8 cellular contexts compared by ENCODE assay signal in the genomic region with DNA sequence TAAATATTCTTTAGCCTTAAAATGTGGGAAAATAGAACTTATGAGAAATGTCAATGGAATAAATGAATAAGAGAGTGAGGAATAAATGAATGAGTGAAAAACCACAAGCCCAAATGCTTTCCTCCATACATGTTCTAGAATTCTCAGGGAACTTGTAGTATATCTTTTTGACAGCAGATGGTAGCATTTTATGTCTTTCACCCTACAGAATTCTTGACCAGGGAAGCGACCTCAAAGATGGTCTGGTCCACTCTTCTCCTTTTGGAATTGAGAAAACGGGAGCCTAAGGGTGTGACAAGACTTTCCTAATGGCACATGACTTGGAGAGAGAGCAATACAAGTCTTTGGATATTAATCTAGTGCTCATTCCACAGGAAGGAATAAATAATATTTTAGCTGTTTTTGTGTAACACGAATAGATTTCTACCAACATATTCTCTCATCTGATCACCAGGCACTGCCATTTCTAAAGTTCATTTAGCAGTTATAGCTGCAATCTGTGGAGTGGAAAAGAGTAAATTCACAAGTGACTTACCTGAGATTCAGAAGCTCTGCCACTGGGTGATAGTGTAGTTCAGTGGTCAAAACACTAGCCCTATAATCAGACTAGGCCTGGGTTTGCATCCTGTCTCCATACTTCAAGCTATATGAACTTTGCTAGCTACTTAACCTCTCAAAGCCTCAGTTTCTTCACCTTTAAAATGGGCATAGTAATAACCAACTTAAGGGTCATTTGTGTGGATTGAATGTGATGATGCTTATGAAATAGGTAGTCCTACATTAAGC. TPM values are rescaled to one million over a fixed set of nuclear protein-coding genes. Genes with fewer than 3 reads are reported as not detected.
A peak's percentile ranks its signal among the peaks of the same experiment; 100 is the strongest.
DNase-seq lines count a peak whose midpoint lies in the region; ATAC-seq and TF ChIP-seq lines count a peak whose summit lies in the region.

No MANE protein-coding gene starts in this region.

- peak overlapping the region; percentile 48 for H3K27ac Mint-ChIP-seq in activated CD4-positive, alpha-beta memory T cell treated with anti-CD3 and anti-CD28 coated beads for 36 hours
- no peak overlapping the region for H3K27ac Mint-ChIP-seq in activated CD4-positive, alpha-beta memory T cell treated with anti-CD3 and anti-CD28 coated beads, Interleukin-2, amount 10 ng/mL, durations not matched to agents 7 days and 5 days
- H3K27ac Mint-ChIP-seq in activated naive CD4-positive, alpha-beta T cell treated with anti-CD3 and anti-CD28 coated beads, Interleukin-2, amount 50 U/mL, for 72 hours, result peak overlapping the region in 1 of 2 donors; percentile 67
- no peak overlapping the region for H3K27ac Mint-ChIP-seq in type B pancreatic cell

- intact Hi-C loops in activated CD4-positive, alpha-beta memory T cell treated with anti-CD3 and anti-CD28 coated beads for 36 hours (cut with micrococcal nuclease), result loop anchor here (1.0 to 2.0 kb wide), 5 partner anchors 15 to 193 kb away; partner anchors contain the start of genes F5, METTL18 and SELL

- H3K36me3 Mint-ChIP-seq in activated CD4-positive, alpha-beta memory T cell treated with anti-CD3 and anti-CD28 coated beads for 36 hours, result peaks cover 1% of the 10 kb centered on the region
- H3K36me3 Mint-ChIP-seq in activated CD4-positive, alpha-beta memory T cell treated with anti-CD3 and anti-CD28 coated beads, Interleukin-2, amount 10 ng/mL, durations not matched to agents 7 days and 5 days (ENCODE audit: low read depth), result peaks cover 12% of the 10 kb centered on the region
- H3K36me3 Mint-ChIP-seq in activated naive CD4-positive, alpha-beta T cell treated with anti-CD3 and anti-CD28 coated beads, Interleukin-2, amount 50 U/mL, for 72 hours, result peaks cover 0 to 9% of the 10 kb centered on the region in 2 donors
- H3K36me3 Mint-ChIP-seq in type B pancreatic cell, result no peaks in the 10 kb centered on the region

- DNase-seq in activated CD4-positive, alpha-beta memory T cell treated with anti-CD3 and anti-CD28 coated beads for 36 hours, result no peak
- no peak for DNase-seq in activated CD4-positive, alpha-beta memory T cell treated with anti-CD3 and anti-CD28 coated beads, Interleukin-2, amount 10 ng/mL, durations not matched to agents 7 days and 5 days
- DNase-seq in KG1 (lab: John Stamatoyannopoulos, UW), result peak; percentile 35
- no peak for DNase-seq in activated naive CD4-positive, alpha-beta T cell treated with anti-CD3 and anti-CD28 coated beads, Interleukin-2, amount 50 U/mL, for 72 hours (ENCODE audit: low spot score in 2 of 2)
- DNase-seq in iPS-NIHi7 (ENCODE audit: extremely low spot score), result peak; percentile 39
- DNase-seq in type B pancreatic cell (ENCODE audit: extremely low spot score, unreplicated experiment), result no peak
- DNase-seq in activated effector memory CD4-positive, alpha-beta T cell treated with Interleukin-2 at 50 U/mL for 16 hours, result no peak

- H3K4me1 Mint-ChIP-seq in activated CD4-positive, alpha-beta memory T cell treated with anti-CD3 and anti-CD28 coated beads for 36 hours (ENCODE audit: low read depth), result peaks cover 51% of the 10 kb centered on the region
- peaks cover 51% of the 10 kb centered on the region for H3K4me1 Mint-ChIP-seq in activated CD4-positive, alpha-beta memory T cell treated with anti-CD3 and anti-CD28 coated beads, Interleukin-2, amount 10 ng/mL, durations not matched to agents 7 days and 5 days
- H3K4me1 Mint-ChIP-seq in type B pancreatic cell (ENCODE audit: unreplicated experiment), result no peaks in the 10 kb centered on the region

- peak overlapping the region; percentile 7 for H3K4me3 Mint-ChIP-seq in activated CD4-positive, alpha-beta memory T cell treated with anti-CD3 and anti-CD28 coated beads for 36 hours
- no peak overlapping the region for H3K4me3 Mint-ChIP-seq in activated CD4-positive, alpha-beta memory T cell treated with anti-CD3 and anti-CD28 coated beads, Interleukin-2, amount 10 ng/mL, durations not matched to agents 7 days and 5 days
- H3K4me3 Mint-ChIP-seq in type B pancreatic cell, result no peak overlapping the region

- CTCF ChIA-PET in activated CD4-positive, alpha-beta memory T cell treated with anti-CD3 and anti-CD28 coated beads for 36 hours (lab: Charles Lee), result interaction anchor here (0.6 to 5.3 kb wide), 49 partner anchors 9 to 217 kb away, joined by 3 to 208 read pairs (median 6); partner anchors contain the start of genes F5, METTL18, SELE and SLC19A2
- CTCF ChIA-PET in activated CD4-positive, alpha-beta memory T cell treated with anti-CD3 and anti-CD28 coated beads, Interleukin-2, amount 10 ng/mL, durations not matched to agents 7 days and 5 days (lab: Charles Lee), result interaction anchor here (0.8 to 4.9 kb wide), 32 partner anchors 9 to 292 kb away, joined by 3 to 134 read pairs (median 6); partner anchors contain the start of genes F5, METTL18 and SCYL3

- H3K9me3 Mint-ChIP-seq in activated CD4-positive, alpha-beta memory T cell treated with anti-CD3 and anti-CD28 coated beads for 36 hours, result peaks cover 4% of the 10 kb centered on the region
- H3K9me3 Mint-ChIP-seq in activated CD4-positive, alpha-beta memory T cell treated with anti-CD3 and anti-CD28 coated beads, Interleukin-2, amount 10 ng/mL, durations not matched to agents 7 days and 5 days, result peaks cover 5% of the 10 kb centered on the region
- H3K9me3 Mint-ChIP-seq in activated naive CD4-positive, alpha-beta T cell treated with anti-CD3 and anti-CD28 coated beads, Interleukin-2, amount 50 U/mL, for 72 hours, result peaks cover 0 to 14% of the 10 kb centered on the region in 2 donors
- H3K9me3 Mint-ChIP-seq in type B pancreatic cell, result no peaks in the 10 kb centered on the region

- H3K27me3 Mint-ChIP-seq in activated CD4-positive, alpha-beta memory T cell treated with anti-CD3 and anti-CD28 coated beads for 36 hours, result no peaks in the 10 kb centered on the region
- peaks cover 7% of the 10 kb centered on the region for H3K27me3 Mint-ChIP-seq in activated CD4-positive, alpha-beta memory T cell treated with anti-CD3 and anti-CD28 coated beads, Interleukin-2, amount 10 ng/mL, durations not matched to agents 7 days and 5 days
- peaks cover 11% of the 10 kb centered on the region for H3K27me3 Mint-ChIP-seq in type B pancreatic cell

- peak; percentile 51 to 54 for ATAC-seq in activated naive CD4-positive, alpha-beta T cell treated with anti-CD3 and anti-CD28 coated beads, Interleukin-2, amount 50 U/mL, for 72 hours
- ATAC-seq in GM21526 (IDR thresholded peaks at IDR 0.05; ENCODE audit: low FRiP score, unreplicated experiment), result no peak

- peak; percentile 64 for TF ChIP-seq CTCF in type B pancreatic cell (conservative IDR thresholded peaks at IDR 0.05)

- POLR2A ChIA-PET in activated CD4-positive, alpha-beta memory T cell treated with anti-CD3 and anti-CD28 coated beads for 36 hours (lab: Charles Lee), result interaction anchor here (0.6 to 2.0 kb wide), 6 partner anchors 15 to 111 kb away, joined by 3 to 9 read pairs (median 8); partner anchors contain the start of gene F5
- POLR2A ChIA-PET in activated CD4-positive, alpha-beta memory T cell treated with anti-CD3 and anti-CD28 coated beads, Interleukin-2, amount 10 ng/mL, durations not matched to agents 7 days and 5 days (lab: Charles Lee), result interaction anchor here (0.9 to 3.7 kb wide), 9 partner anchors 15 to 194 kb away, joined by 3 to 57 read pairs (median 6); partner anchors contain the start of gene METTL18

RNA-seq across cellular contexts. Expression of gene F5, which starts 15.0 kb away (rescaled TPM):
- 10 to 100 TPM; 50.8 to 51.1 TPM for total RNA-seq in activated CD4-positive, alpha-beta memory T cell treated with anti-CD3 and anti-CD28 coated beads for 36 hours
- total RNA-seq in activated CD4-positive, alpha-beta memory T cell treated with anti-CD3 and anti-CD28 coated beads, Interleukin-2, amount 10 ng/mL, durations not matched to agents 7 days and 5 days, result 10 to 100 TPM in 1 of 2 experiments, 1 to 10 TPM in 1; 8.9 to 11.0 TPM
- total RNA-seq in activated naive CD4-positive, alpha-beta T cell treated with anti-CD3 and anti-CD28 coated beads, Interleukin-2, amount 50 U/mL, for 72 hours, result 10 to 100 TPM; 90.3 to 93.5 TPM
- 5.5 and 6.0 TPM in 2 replicates for total RNA-seq in type B pancreatic cell (ENCODE audit: low replicate concordance)

RNA-seq across cellular contexts. Expression of gene SELP, which starts 28.6 kb away (rescaled TPM):
- total RNA-seq in activated CD4-positive, alpha-beta memory T cell treated with anti-CD3 and anti-CD28 coated beads for 36 hours, result under 1 TPM; 0.70 to 0.97 TPM
- total RNA-seq in activated CD4-positive, alpha-beta memory T cell treated with anti-CD3 and anti-CD28 coated beads, Interleukin-2, amount 10 ng/mL, durations not matched to agents 7 days and 5 days, result under 1 TPM; 0.45 to 0.83 TPM
- 1 to 10 TPM; 1.5 to 2.0 TPM for total RNA-seq in activated naive CD4-positive, alpha-beta T cell treated with anti-CD3 and anti-CD28 coated beads, Interleukin-2, amount 50 U/mL, for 72 hours
- 0.31 TPM in 1 of 2 replicates, not detected in the other for total RNA-seq in type B pancreatic cell (ENCODE audit: low replicate concordance)

Comparison
In these comparisons a context has a peak if more than half of its experiments do, and no peak if none do; other contexts are left out.
1. DNase-seq: peak in KG1 (single experiment) and iPS-NIHi7 (single experiment); none in activated CD4-positive, alpha-beta memory T cell treated with anti-CD3 and anti-CD28 coated beads for 36 hours (single experiment), activated CD4-positive, alpha-beta memory T cell treated with anti-CD3 and anti-CD28 coated beads, Interleukin-2, amount 10 ng/mL, durations not matched to agents 7 days and 5 days (single experiment), activated naive CD4-positive, alpha-beta T cell treated with anti-CD3 and anti-CD28 coated beads, Interleukin-2, amount 50 U/mL, for 72 hours (0 of 2), type B pancreatic cell (single experiment) and activated effector memory CD4-positive, alpha-beta T cell treated with Interleukin-2 at 50 U/mL for 16 hours (single experiment).